8 cellular contexts compared by ENCODE assay signal in the genomic region with DNA sequence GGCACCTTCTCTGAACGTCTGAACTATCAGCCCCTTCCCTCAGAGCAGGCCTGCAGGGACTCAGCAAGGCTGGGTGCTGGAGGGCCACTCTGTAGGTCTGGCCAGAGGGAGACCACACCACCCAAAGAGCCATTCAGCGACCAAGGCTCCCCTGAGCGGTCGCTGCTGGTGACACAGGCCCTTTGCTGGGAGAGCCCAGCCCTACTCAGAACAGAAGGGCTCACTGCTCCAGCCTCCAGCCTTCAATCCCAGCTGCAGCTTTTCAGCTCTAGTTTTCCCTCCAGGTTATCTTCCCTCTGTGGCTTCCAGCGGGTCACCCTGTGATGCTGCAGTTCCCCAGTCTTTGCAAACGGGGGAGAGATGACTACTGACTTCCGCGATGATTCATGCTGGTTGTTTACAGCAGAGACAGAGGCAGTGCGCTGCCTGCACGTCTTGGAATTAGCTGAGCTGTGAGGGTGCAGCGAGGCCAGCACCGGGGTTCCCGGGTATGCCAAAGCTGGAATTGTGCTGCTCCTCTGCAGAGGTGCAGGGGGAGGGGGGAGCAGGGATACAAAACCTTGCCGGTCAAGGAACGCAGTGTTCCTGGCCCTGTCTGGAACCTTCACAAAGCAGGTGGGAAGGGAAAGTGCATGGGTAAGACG.
A peak's percentile ranks its signal among the peaks of the same experiment; 100 is the strongest.
DNase-seq lines count a peak whose midpoint lies in the region; ATAC-seq and TF ChIP-seq lines count a peak whose summit lies in the region.

No MANE protein-coding gene starts in this region.

- no peak for ATAC-seq in GM19023 (IDR thresholded peaks at IDR 0.05; ENCODE audit: unreplicated experiment)

- 14% methylated on average over 16 of the region's 16 CpGs for WGBS in smooth muscle cell (ENCODE audit: low lambda C conversion rate)

- H2AFZ ChIP-seq in smooth muscle cell (ENCODE audit: low read depth) = no peak overlapping the region

- TF ChIP-seq CTCF in astrocyte of the cerebellum (IDR thresholded peaks at IDR 0.05; ENCODE audit: low read depth, low read length, missing control alignments) (peak; percentile 11), smooth muscle cell (IDR thresholded peaks at IDR 0.05; ENCODE audit: borderline replicate concordance, insufficient read depth, poor library complexity, severe bottlenecking) (no peak)

- H4K20me1 ChIP-seq in smooth muscle cell (ENCODE audit: low read depth) = no peaks in the 10 kb centered on the region

- H3K4me3 ChIP-seq in astrocyte of the cerebellum (ENCODE audit: low read depth, low read length) (no peak overlapping the region), smooth muscle cell (no peak overlapping the region)

- H3K9me3 ChIP-seq in smooth muscle cell (replicated peaks; ENCODE audit: low read depth) = no peaks in the 10 kb centered on the region

- H3K4me2 ChIP-seq in smooth muscle cell = peak overlapping the region; percentile 57

- peaks cover 36% of the 10 kb centered on the region for H3K4me1 ChIP-seq in smooth muscle cell (ENCODE audit: low read depth)

- peak overlapping the region; percentile 77 for H3K27ac ChIP-seq in smooth muscle cell (ENCODE audit: low read depth)

- H3K27me3 ChIP-seq in smooth muscle cell (ENCODE audit: low read depth) = no peaks in the 10 kb centered on the region

- peak overlapping the region; percentile 4 for H3K9ac ChIP-seq in smooth muscle cell (ENCODE audit: low read depth)

- in situ Hi-C loops in astrocyte of the cerebellum (cut with HindIII; ENCODE audit: low sequenced_read_pairs) = no loop called here

- H3F3A ChIP-seq in smooth muscle cell (ENCODE audit: low read depth) = peaks cover 41% of the 10 kb centered on the region

- DNase-seq in GOT3 (lab: John Stamatoyannopoulos, UW) = peak; percentile 22
- peak; percentile 86 for DNase-seq in RPMI7951 (ENCODE audit: low read depth)
- DNase-seq in astrocyte of the cerebellum (ENCODE audit: low read depth) = peak; percentile 38
- peak; percentile 94 for DNase-seq in iris pigment epithelial cell (ENCODE audit: low read depth)
- DNase-seq in smooth muscle cell (lab: John Stamatoyannopoulos, UW; ENCODE audit: unreplicated experiment) = no peak
- no peak for DNase-seq in NCI-H1417 (lab: John Stamatoyannopoulos, UW)
- DNase-seq in NCI-H187 (lab: John Stamatoyannopoulos, UW) = no peak

- H3K36me3 ChIP-seq in smooth muscle cell (ENCODE audit: low read depth) = no peaks in the 10 kb centered on the region

- no peaks in the 10 kb centered on the region for H3K79me2 ChIP-seq in smooth muscle cell (ENCODE audit: low read depth)

Comparison
In these comparisons a context has a peak if more than half of its experiments do, and no peak if none do; other contexts are left out.
1. DNase-seq: peak in GOT3 (single experiment), RPMI7951 (single experiment), astrocyte of the cerebellum (single experiment) and iris pigment epithelial cell (single experiment); none in smooth muscle cell (single experiment), NCI-H1417 (0 of 3) and NCI-H187 (0 of 2).